ENCODE assay signal across 1 cellular context in the genomic region with DNA sequence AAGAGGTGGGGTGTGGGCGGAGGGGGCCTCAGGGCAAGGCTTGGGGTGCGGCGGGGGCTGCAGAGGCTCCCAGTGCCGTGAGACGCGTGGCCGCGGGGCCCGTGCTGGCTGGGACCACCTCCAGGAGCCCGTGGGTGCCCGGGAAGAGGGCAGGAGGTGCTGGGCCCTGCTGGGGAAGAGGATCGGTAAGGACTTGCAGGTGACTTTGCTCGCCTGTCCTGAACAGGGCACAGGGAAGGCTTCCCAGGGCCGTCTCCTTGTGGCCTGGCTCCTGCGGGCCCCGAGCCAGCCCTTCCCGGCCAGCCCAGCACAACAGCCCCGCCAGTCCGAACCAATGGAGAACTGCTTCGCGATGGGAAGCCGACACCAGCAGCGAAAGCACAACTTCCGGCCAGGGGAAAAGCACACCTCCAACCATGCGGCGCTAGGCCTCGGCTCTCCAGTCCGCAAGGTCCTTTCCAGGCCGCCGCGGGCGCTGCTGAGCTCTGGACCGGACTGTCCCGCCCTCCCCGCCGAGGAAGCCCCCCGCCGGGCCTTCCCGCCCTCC.
TF ChIP-seq lines count a peak whose summit lies in the region.

No MANE protein-coding gene starts in this region.

TF ChIP-seq in WTC11, 78 proteins besides CTCF, POLR2A, EP300 and RAD21 (continued from another document):
- TF ChIP-seq, protein P1, sequence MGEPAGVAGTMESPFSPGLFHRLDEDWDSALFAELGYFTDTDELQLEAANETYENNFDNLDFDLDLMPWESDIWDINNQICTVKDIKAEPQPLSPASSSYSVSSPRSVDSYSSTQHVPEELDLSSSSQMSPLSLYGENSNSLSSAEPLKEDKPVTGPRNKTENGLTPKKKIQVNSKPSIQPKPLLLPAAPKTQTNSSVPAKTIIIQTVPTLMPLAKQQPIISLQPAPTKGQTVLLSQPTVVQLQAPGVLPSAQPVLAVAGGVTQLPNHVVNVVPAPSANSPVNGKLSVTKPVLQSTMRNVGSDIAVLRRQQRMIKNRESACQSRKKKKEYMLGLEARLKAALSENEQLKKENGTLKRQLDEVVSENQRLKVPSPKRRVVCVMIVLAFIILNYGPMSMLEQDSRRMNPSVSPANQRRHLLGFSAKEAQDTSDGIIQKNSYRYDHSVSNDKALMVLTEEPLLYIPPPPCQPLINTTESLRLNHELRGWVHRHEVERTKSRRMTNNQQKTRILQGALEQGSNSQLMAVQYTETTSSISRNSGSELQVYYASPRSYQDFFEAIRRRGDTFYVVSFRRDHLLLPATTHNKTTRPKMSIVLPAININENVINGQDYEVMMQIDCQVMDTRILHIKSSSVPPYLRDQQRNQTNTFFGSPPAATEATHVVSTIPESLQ (CRISPR knock-in tag; IDR thresholded peaks at IDR 0.05): no peak
- no peak for TF ChIP-seq HMGA2 (CRISPR knock-in tag; IDR thresholded peaks at IDR 0.05)
- TF ChIP-seq, protein P2, sequence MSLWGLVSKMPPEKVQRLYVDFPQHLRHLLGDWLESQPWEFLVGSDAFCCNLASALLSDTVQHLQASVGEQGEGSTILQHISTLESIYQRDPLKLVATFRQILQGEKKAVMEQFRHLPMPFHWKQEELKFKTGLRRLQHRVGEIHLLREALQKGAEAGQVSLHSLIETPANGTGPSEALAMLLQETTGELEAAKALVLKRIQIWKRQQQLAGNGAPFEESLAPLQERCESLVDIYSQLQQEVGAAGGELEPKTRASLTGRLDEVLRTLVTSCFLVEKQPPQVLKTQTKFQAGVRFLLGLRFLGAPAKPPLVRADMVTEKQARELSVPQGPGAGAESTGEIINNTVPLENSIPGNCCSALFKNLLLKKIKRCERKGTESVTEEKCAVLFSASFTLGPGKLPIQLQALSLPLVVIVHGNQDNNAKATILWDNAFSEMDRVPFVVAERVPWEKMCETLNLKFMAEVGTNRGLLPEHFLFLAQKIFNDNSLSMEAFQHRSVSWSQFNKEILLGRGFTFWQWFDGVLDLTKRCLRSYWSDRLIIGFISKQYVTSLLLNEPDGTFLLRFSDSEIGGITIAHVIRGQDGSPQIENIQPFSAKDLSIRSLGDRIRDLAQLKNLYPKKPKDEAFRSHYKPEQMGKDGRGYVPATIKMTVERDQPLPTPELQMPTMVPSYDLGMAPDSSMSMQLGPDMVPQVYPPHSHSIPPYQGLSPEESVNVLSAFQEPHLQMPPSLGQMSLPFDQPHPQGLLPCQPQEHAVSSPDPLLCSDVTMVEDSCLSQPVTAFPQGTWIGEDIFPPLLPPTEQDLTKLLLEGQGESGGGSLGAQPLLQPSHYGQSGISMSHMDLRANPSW (CRISPR knock-in tag; conservative IDR thresholded peaks at IDR 0.05; ENCODE audit: low read depth): no peak
- TF ChIP-seq, protein P3, sequence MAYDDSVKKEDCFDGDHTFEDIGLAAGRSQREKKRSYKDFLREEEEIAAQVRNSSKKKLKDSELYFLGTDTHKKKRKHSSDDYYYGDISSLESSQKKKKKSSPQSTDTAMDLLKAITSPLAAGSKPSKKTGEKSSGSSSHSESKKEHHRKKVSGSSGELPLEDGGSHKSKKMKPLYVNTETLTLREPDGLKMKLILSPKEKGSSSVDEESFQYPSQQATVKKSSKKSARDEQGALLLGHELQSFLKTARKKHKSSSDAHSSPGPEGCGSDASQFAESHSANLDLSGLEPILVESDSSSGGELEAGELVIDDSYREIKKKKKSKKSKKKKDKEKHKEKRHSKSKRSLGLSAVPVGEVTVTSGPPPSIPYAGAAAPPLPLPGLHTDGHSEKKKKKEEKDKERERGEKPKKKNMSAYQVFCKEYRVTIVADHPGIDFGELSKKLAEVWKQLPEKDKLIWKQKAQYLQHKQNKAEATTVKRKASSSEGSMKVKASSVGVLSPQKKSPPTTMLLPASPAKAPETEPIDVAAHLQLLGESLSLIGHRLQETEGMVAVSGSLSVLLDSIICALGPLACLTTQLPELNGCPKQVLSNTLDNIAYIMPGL (CRISPR knock-in tag; IDR thresholded peaks at IDR 0.05): no peak
- no peak for TF ChIP-seq MXD4 (CRISPR knock-in tag; IDR thresholded peaks at IDR 0.05; ENCODE audit: borderline replicate concordance)
- no peak for TF ChIP-seq SMAD4 (CRISPR knock-in tag; IDR thresholded peaks at IDR 0.05)
- no peak for TF ChIP-seq ZNF317 (CRISPR knock-in tag; IDR thresholded peaks at IDR 0.05; ENCODE audit: borderline replicate concordance, low read depth)
- TF ChIP-seq GABPB1 (CRISPR knock-in tag; IDR thresholded peaks at IDR 0.05): no peak
- no peak for TF ChIP-seq NR1H2 (CRISPR knock-in tag; IDR thresholded peaks at IDR 0.05)
- TF ChIP-seq TEAD1 (CRISPR knock-in tag; IDR thresholded peaks at IDR 0.05): no peak
- TF ChIP-seq ZNF263 (CRISPR knock-in tag; IDR thresholded peaks at IDR 0.05; ENCODE audit: low read depth): no peak
- TF ChIP-seq, protein P4, sequence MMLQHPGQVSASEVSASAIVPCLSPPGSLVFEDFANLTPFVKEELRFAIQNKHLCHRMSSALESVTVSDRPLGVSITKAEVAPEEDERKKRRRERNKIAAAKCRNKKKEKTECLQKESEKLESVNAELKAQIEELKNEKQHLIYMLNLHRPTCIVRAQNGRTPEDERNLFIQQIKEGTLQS (CRISPR knock-in tag; conservative IDR thresholded peaks at IDR 0.05): no peak
- no peak for TF ChIP-seq RELA (CRISPR knock-in tag; IDR thresholded peaks at IDR 0.05; ENCODE audit: borderline replicate concordance)
